Comparison of ENCODE assay signal across 11 cellular contexts in the genomic region with DNA sequence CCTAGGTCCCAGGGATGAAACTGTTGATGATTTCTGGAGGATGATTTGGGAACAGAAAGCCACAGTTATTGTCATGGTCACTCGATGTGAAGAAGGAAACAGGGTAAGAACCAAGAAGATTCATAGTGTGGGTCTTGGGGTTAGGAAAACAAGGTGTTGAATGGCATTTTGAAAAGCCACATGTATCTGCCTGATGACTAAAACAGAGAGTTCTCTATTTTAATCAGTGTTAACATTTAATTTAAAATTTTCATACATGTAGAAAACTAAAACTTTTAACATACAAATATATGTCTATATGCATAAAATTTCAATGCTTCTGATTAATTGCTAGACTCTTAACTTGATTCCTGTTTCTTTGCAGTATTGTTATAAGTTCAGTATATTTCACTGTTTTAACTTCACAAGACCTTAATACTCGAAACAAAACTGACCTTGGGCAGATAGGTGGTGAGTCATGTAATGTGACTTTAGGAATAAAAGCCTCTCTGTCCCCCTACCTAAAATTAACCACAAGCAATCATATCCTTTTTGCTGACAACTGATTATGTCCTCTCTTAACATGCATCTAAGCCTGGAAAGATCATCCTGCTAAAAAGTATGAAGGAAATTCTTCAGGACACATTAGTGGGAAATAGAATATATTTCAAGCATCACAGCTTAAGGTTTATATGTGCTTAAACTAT.
DNase-seq lines count a peak whose midpoint lies in the region; ATAC-seq, FAIRE-seq and TF ChIP-seq lines count a peak whose summit lies in the region.
"Had no signal": no experiment of that assay in that cellular context is flagged by ENCODE, and none has a peak within 500 bp of the region (broad histone marks: within the 10 kb centered on the region; RNA-seq: fewer than 3 reads in every experiment).

No MANE protein-coding gene starts in this region.

- TF ChIP-seq CTCF in A549 (IDR thresholded peaks at IDR 0.05), result no peak
- TF ChIP-seq CTCF in OCI-LY3 (IDR thresholded peaks at IDR 0.05; ENCODE audit: low read depth, low read length), result no peak

- CTCF ChIA-PET in A549 (lab: Yijun Ruan, JAX), result no interaction called here

- H3K4me3 ChIP-seq in A549 (no peak overlapping the region), OCI-LY3 (ENCODE audit: low read length) (peak overlapping the region; percentile 16)

- peaks cover 74% of the 10 kb centered on the region for H3K36me3 ChIP-seq in OCI-LY3 (replicated peaks; ENCODE audit: low read depth, low read length)
- H3K36me3 ChIP-seq: BE2C had no signal

- H3K9ac ChIP-seq in OCI-LY3 (ENCODE audit: low read length), result no peak overlapping the region

- no peak overlapping the region for H2AFZ ChIP-seq in OCI-LY3 (ENCODE audit: low read depth, low read length)

- ATAC-seq in A549, result no peak
- peak; percentile 89 for ATAC-seq in GM18873 (IDR thresholded peaks at IDR 0.05; ENCODE audit: low FRiP score, unreplicated experiment)
- peak; percentile 85 for ATAC-seq in HG02840 (IDR thresholded peaks at IDR 0.05; ENCODE audit: low FRiP score, unreplicated experiment)

- TF ChIP-seq RAD21 in A549 (conservative IDR thresholded peaks at IDR 0.05 in 1 of 2, IDR thresholded peaks at IDR 0.05 in 1 of 2), result no peak

- no peak for TF ChIP-seq EP300 in A549 (IDR thresholded peaks at IDR 0.05)

- no peaks in the 10 kb centered on the region for H3K27me3 ChIP-seq in OCI-LY3 (ENCODE audit: low read depth, low read length)
- H3K27me3 ChIP-seq: BE2C had no signal

- H3K4me2 ChIP-seq in A549 (no peak overlapping the region), OCI-LY3 (ENCODE audit: low read length) (peak overlapping the region; percentile 42)

- H3K9me3 ChIP-seq in A549 (no peaks in the 10 kb centered on the region), OCI-LY3 (ENCODE audit: insufficient read depth, low read length) (no peaks in the 10 kb centered on the region)
- H3K9me3 ChIP-seq: BE2C had no signal

- no peak for DNase-seq in A549 (ENCODE audit: low read depth in 1 of 2, low spot score in 1 of 2)
- no peak for DNase-seq in substantia nigra (lab: John Stamatoyannopoulos, UW)
- no peak for DNase-seq in hypothalamus (lab: John Stamatoyannopoulos, UW)
- DNase-seq in MV-4-11 (lab: John Stamatoyannopoulos, UW), result no peak
- DNase-seq in NCI-H345 treated with DMSO at 0.1 percent for 48 hours (lab: John Stamatoyannopoulos, UW; ENCODE audit: unreplicated experiment), result no peak
- DNase-seq: activated effector memory CD4-positive, alpha-beta T cell treated with Interleukin-2 at 50 U/mL for 16 hours; BE2C had no signal

- H3K4me1 ChIP-seq in A549 (no peaks in the 10 kb centered on the region), OCI-LY3 (ENCODE audit: low read length) (peaks cover 16% of the 10 kb centered on the region)
- H3K4me1 ChIP-seq: BE2C had no signal

- peaks cover 9% of the 10 kb centered on the region; the same call in 1 of the 2 replicates for H4K20me1 ChIP-seq in OCI-LY3 (ENCODE audit: insufficient read depth, low read length)

- H3K27ac ChIP-seq in A549, result no peak overlapping the region
- peak overlapping the region; percentile 31 for H3K27ac ChIP-seq in OCI-LY3 (ENCODE audit: low read length)
- H3K27ac ChIP-seq in substantia nigra (ENCODE audit: low read depth, low read length, poor library complexity, severe bottlenecking), result no peak overlapping the region

- POLR2A ChIA-PET in A549 (lab: Yijun Ruan, JAX), result no interaction called here

- H3K79me2 ChIP-seq in OCI-LY3 (ENCODE audit: low read length), result no peaks in the 10 kb centered on the region

- FAIRE-seq in A549 (lab: Jason Lieb, UNC), result peak; percentile 43
- FAIRE-seq: RCC 7860 had no signal

- TF ChIP-seq POLR2A in A549 (IDR thresholded peaks at IDR 0.05; ENCODE audit: low read length), result no peak

- 14% methylated on average over 2 of the region's 2 CpGs for WGBS in A549 (ENCODE audit: missing lambda C conversion rate)

TF ChIP-seq in A549, 52 proteins besides CTCF, POLR2A, EP300 and RAD21:
- TF ChIP-seq TP53 (CRISPR knock-in tag; IDR thresholded peaks at IDR 0.05) (no peak), PHF8 (IDR thresholded peaks at IDR 0.05; ENCODE audit: borderline replicate concordance, low read depth) (no peak), NPAS2 (CRISPR knock-in tag; IDR thresholded peaks at IDR 0.05; ENCODE audit: borderline replicate concordance) (no peak), CEBPB (IDR thresholded peaks at IDR 0.05) (no peak), EHMT2 (IDR thresholded peaks at IDR 0.05; ENCODE audit: low read depth) (no peak), SREBF2 (IDR thresholded peaks at IDR 0.05) (no peak), FOSB (CRISPR knock-in tag; IDR thresholded peaks at IDR 0.05) (no peak), ESRRA (IDR thresholded peaks at IDR 0.05; ENCODE audit: borderline replicate concordance, low read length) (no peak), BHLHE40 (IDR thresholded peaks at IDR 0.05; ENCODE audit: low read depth, low read length) (no peak), HDAC2 (IDR thresholded peaks at IDR 0.05) (no peak), MAZ (IDR thresholded peaks at IDR 0.05; ENCODE audit: borderline replicate concordance, low read depth, low read length) (no peak), CBX8 (IDR thresholded peaks at IDR 0.05) (no peak), CHD4 (IDR thresholded peaks at IDR 0.05; ENCODE audit: borderline replicate concordance) (no peak), KDM5A (IDR thresholded peaks at IDR 0.05) (no peak)
- TF ChIP-seq, protein P1, sequence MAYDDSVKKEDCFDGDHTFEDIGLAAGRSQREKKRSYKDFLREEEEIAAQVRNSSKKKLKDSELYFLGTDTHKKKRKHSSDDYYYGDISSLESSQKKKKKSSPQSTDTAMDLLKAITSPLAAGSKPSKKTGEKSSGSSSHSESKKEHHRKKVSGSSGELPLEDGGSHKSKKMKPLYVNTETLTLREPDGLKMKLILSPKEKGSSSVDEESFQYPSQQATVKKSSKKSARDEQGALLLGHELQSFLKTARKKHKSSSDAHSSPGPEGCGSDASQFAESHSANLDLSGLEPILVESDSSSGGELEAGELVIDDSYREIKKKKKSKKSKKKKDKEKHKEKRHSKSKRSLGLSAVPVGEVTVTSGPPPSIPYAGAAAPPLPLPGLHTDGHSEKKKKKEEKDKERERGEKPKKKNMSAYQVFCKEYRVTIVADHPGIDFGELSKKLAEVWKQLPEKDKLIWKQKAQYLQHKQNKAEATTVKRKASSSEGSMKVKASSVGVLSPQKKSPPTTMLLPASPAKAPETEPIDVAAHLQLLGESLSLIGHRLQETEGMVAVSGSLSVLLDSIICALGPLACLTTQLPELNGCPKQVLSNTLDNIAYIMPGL (CRISPR knock-in tag; IDR thresholded peaks at IDR 0.05; ENCODE audit: borderline replicate concordance), result no peak
- TF ChIP-seq, protein P2, sequence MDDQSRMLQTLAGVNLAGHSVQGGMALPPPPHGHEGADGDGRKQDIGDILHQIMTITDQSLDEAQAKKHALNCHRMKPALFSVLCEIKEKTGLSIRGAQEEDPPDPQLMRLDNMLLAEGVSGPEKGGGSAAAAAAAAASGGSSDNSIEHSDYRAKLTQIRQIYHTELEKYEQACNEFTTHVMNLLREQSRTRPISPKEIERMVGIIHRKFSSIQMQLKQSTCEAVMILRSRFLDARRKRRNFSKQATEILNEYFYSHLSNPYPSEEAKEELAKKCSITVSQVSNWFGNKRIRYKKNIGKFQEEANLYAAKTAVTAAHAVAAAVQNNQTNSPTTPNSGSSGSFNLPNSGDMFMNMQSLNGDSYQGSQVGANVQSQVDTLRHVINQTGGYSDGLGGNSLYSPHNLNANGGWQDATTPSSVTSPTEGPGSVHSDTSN (IDR thresholded peaks at IDR 0.05), result no peak
TF ChIP-seq in A549: peak in this region for 0.

Comparison
In these comparisons a context has a peak if more than half of its experiments do, and no peak if none do; other contexts are left out.
1. ATAC-seq: peak in GM18873 (single experiment) and HG02840 (single experiment); none in A549 (0 of 2).